19 cellular contexts compared by ENCODE assay signal in the genomic region with DNA sequence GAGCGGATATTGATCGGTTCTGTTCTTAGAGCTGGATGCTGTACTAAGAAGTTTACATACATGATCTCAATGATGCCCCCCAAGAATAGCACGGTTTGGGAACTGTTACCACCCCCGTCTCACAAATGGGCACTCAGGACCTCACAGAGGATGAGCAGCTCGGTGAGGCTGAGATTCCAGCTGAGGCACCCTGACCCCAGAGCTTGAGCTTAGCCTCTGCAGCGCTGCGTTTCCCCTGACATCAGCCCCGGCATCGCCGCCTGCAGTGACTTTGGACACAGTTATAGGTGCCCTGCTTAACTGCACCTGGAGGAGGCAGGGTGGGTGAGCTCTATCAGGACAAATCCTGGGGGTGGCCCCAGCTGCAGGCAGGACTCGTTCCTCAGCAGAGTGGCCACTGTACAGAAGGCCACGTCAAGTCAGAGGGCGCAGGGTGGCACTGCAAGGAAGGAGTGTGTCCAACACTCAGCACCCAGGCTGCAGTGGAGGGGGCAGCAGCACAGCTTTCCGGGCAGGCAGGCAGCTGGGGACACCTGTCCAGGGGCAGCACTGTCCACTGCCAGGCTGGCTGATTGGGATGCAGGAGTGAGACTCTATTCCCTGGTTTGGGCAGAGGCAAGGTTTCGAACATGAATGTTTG.
"Had no signal": no experiment of that assay in that cellular context is flagged by ENCODE, and none has a peak within 500 bp of the region (broad histone marks: within the 10 kb centered on the region; RNA-seq: fewer than 3 reads in every experiment).

No MANE protein-coding gene starts in this region.

- H3K36me3 ChIP-seq: ascending aorta, esophagus muscularis mucosa, right atrium auricular region, tibial nerve, uterus had no signal

- DNase-seq: activated CD4-positive, alpha-beta T cell treated with anti-CD3 and anti-CD28 coated beads for 48 hours; activated naive CD4-positive, alpha-beta T cell treated with anti-CD3 and anti-CD28 coated beads for 36 hours; effector CD8-positive, alpha-beta T cell; left colon; nephron progenitor cell; stimulated activated CD4-positive, alpha-beta T cell treated with anti-CD3 and anti-CD28 coated beads, Interleukin-2, amount 100 ng/mL, for 24 hours; stimulated activated naive CD8-positive, alpha-beta T cell treated with anti-CD3 and anti-CD28 coated beads, Interleukin-15, Interleukin-2, amounts not matched to agents 100 U/mL and 50 U/mL, for 24 hours; substantia nigra; SW 1271; uterus had no signal

- H3K4me3 Mint-ChIP-seq: activated naive CD4-positive, alpha-beta T cell treated with anti-CD3 and anti-CD28 coated beads for 36 hours; activated T-helper 17 cell treated with anti-CD3 and anti-CD28 coated beads, Interleukin-2, amount 50 U/mL, for 72 hours; mesothelial cell of epicardium; nephron progenitor cell had no signal

- H3K27me3 Mint-ChIP-seq: activated T-helper 17 cell treated with anti-CD3 and anti-CD28 coated beads, Interleukin-2, amount 50 U/mL, for 72 hours had no signal

- H3K9me3 ChIP-seq: ascending aorta, esophagus muscularis mucosa, right atrium auricular region, tibial nerve, uterus had no signal

- H3K4me3 ChIP-seq: ascending aorta, esophagus muscularis mucosa, hepatocyte, lung, right atrium auricular region, tibial nerve, uterus had no signal

- H3K4me1 ChIP-seq: ascending aorta, right atrium auricular region, uterus had no signal

- H3K36me3 Mint-ChIP-seq: mesothelial cell of epicardium had no signal

- ATAC-seq: activated T-helper 17 cell treated with anti-CD3 and anti-CD28 coated beads, Interleukin-2, amount 50 U/mL, for 72 hours; left colon; stimulated activated naive CD8-positive, alpha-beta T cell treated with anti-CD3 and anti-CD28 coated beads, Interleukin-15, Interleukin-2, amounts not matched to agents 100 U/mL and 50 U/mL, for 24 hours had no signal

- H3K4me1 Mint-ChIP-seq: activated T-helper 17 cell treated with anti-CD3 and anti-CD28 coated beads, Interleukin-2, amount 50 U/mL, for 72 hours had no signal

- H3K27ac ChIP-seq: ascending aorta, esophagus muscularis mucosa, right atrium auricular region, tibial nerve, uterus had no signal

- H3K9me3 Mint-ChIP-seq: activated naive CD4-positive, alpha-beta T cell treated with anti-CD3 and anti-CD28 coated beads for 36 hours; activated T-helper 17 cell treated with anti-CD3 and anti-CD28 coated beads, Interleukin-2, amount 50 U/mL, for 72 hours; mesothelial cell of epicardium; nephron progenitor cell had no signal

- H3K27ac Mint-ChIP-seq: activated naive CD4-positive, alpha-beta T cell treated with anti-CD3 and anti-CD28 coated beads for 36 hours; activated T-helper 17 cell treated with anti-CD3 and anti-CD28 coated beads, Interleukin-2, amount 50 U/mL, for 72 hours; mesothelial cell of epicardium; nephron progenitor cell; progenitor cell of endocrine pancreas had no signal

- H3K27me3 ChIP-seq: ascending aorta, hepatocyte, right atrium auricular region, tibial nerve had no signal
